8 cellular contexts compared by ENCODE assay signal in genomic region chr13:37869506-37869755, GRCh38. TPM values are rescaled to one million over a fixed set of nuclear protein-coding genes. Genes with fewer than 3 reads are reported as not detected.
DNase-seq lines count a peak whose midpoint lies in the region; ATAC-seq, FAIRE-seq and TF ChIP-seq lines count a peak whose summit lies in the region.

No MANE protein-coding gene starts in this region.

- H3K9me3 ChIP-seq in HAP-1, result no peaks in the 10 kb centered on the region
- H3K9me3 ChIP-seq in astrocyte (ENCODE audit: insufficient read depth, low read depth, low read length), result no peaks in the 10 kb centered on the region
- no peaks in the 10 kb centered on the region for H3K9me3 ChIP-seq in iPS DF 6.9 (ENCODE audit: control insufficient read depth, insufficient read depth, low read length)

- H3K27ac Mint-ChIP-seq in astrocyte (ENCODE audit: unreplicated experiment), result peak overlapping the region; percentile 89

- H4K20me1 ChIP-seq in astrocyte (ENCODE audit: insufficient read depth, low read length), result no peaks in the 10 kb centered on the region

- FAIRE-seq in astrocyte (lab: Jason Lieb, UNC), result no peak

- ATAC-seq in sciatic nerve (peak; percentile 42), GM21360 (IDR thresholded peaks at IDR 0.05; ENCODE audit: unreplicated experiment) (no peak)

- H3K9me3 Mint-ChIP-seq in astrocyte (ENCODE audit: unreplicated experiment), result no peaks in the 10 kb centered on the region

- in situ Hi-C loops in HAP-1 (cut with MboI; ENCODE audit: low sequenced_read_pairs) (loop anchor here (10.0 kb wide), 1 partner anchor 175 kb away; no protein-coding TSS in a partner anchor), GM13976 (cut with MboI; ENCODE audit: low sequenced_read_pairs, unreplicated experiment) (no loop called here)

- H2AFZ ChIP-seq in astrocyte (ENCODE audit: low read depth, low read length), result peak overlapping the region; percentile 88

- H3K4me3 Mint-ChIP-seq in astrocyte (ENCODE audit: unreplicated experiment), result peak overlapping the region; percentile 96

- H3K27me3 Mint-ChIP-seq in astrocyte (ENCODE audit: low read depth, unreplicated experiment), result no peaks in the 10 kb centered on the region

- peaks cover 36% of the 10 kb centered on the region for H3K79me2 ChIP-seq in astrocyte (ENCODE audit: insufficient read depth, low read length)

- H3K4me3 ChIP-seq in HAP-1, result peak overlapping the region; percentile 39
- peak overlapping the region; percentile 82 for H3K4me3 ChIP-seq in astrocyte (ENCODE audit: insufficient read depth, low read depth, low read length)
- peak overlapping the region; percentile 59; the same call in 1 of the 2 replicates for H3K4me3 ChIP-seq in iPS DF 6.9 (ENCODE audit: low read length)

- intact Hi-C loops in sciatic nerve (cut with DNase I), result no loop called here

- H3K9ac ChIP-seq in astrocyte (ENCODE audit: low read length), result peak overlapping the region; percentile 91

- 0 out of 2 replicates have a peak, but pooled peaks cover 2% of the 10 kb centered on the region for H3K4me1 ChIP-seq in HAP-1
- peaks cover 13% of the 10 kb centered on the region for H3K4me1 ChIP-seq in astrocyte (ENCODE audit: insufficient read depth, low read length)
- H3K4me1 ChIP-seq in iPS DF 6.9 (ENCODE audit: control insufficient read depth, insufficient read depth, low read length), result no peaks in the 10 kb centered on the region

- no peaks in the 10 kb centered on the region for H3K36me3 Mint-ChIP-seq in astrocyte (ENCODE audit: low read depth, unreplicated experiment)

- no peak for TF ChIP-seq CTCF in astrocyte (IDR thresholded peaks at IDR 0.05; ENCODE audit: insufficient read depth, low read depth, low read length)
- TF ChIP-seq CTCF in GM13976 (IDR thresholded peaks at IDR 0.05; ENCODE audit: borderline replicate concordance, control extremely low read depth, extremely low read depth, insufficient read depth, missing control alignments), result no peak

- DNase-seq in HAP-1 (ENCODE audit: low spot score in 2 of 2) (peak in 1 of 2 experiments; percentile 12), astrocyte (ENCODE audit: low read depth) (no peak), iPS DF 6.9 (ENCODE audit: low read depth, low spot score) (peak; percentile 9), sciatic nerve (ENCODE audit: low spot score) (no peak), UCSD-AML1 (lab: John Stamatoyannopoulos, UW; ENCODE audit: unreplicated experiment) (no peak), GM13976 (ENCODE audit: low spot score) (no peak)
- DNase-seq in activated CD4-positive, CD25-positive, alpha-beta regulatory T cell (lab: John Stamatoyannopoulos, UW), result no peak

- H3K27me3 ChIP-seq in HAP-1 (ENCODE audit: low read depth) (no peaks in the 10 kb centered on the region), astrocyte (ENCODE audit: insufficient read depth, low read length) (no peaks in the 10 kb centered on the region), iPS DF 6.9 (ENCODE audit: control insufficient read depth, insufficient read depth, low read length) (no peaks in the 10 kb centered on the region)

- WGBS in iPS DF 6.9 (ENCODE audit: insufficient coverage, insufficient read length), result no CpG with 5 or more reads among the region's 19 CpGs

- H3K4me2 ChIP-seq in astrocyte (ENCODE audit: low read length), result peak overlapping the region; percentile 91

- H3K4me1 Mint-ChIP-seq in astrocyte (ENCODE audit: low read depth, unreplicated experiment), result peaks cover 14% of the 10 kb centered on the region

- H3K36me3 ChIP-seq in HAP-1 (replicated peaks), result no peaks in the 10 kb centered on the region
- H3K36me3 ChIP-seq in astrocyte (ENCODE audit: insufficient read depth, low read length), result no peaks in the 10 kb centered on the region
- H3K36me3 ChIP-seq in iPS DF 6.9 (ENCODE audit: control insufficient read depth, insufficient read depth, low read length), result no peaks in the 10 kb centered on the region

- H3K27ac ChIP-seq in astrocyte (ENCODE audit: low read depth, low read length), result peak overlapping the region; percentile 66
- no peak overlapping the region for H3K27ac ChIP-seq in iPS DF 6.9 (ENCODE audit: low read length)

RNA-seq across cellular contexts. Expression of gene TRPC4, which starts 0.1 kb away (rescaled TPM):
- total RNA-seq in astrocyte (11.1 and 14.4 TPM in 2 replicates), sciatic nerve (0.49 TPM)
